16 cellular contexts compared by ENCODE assay signal in the genomic region with DNA sequence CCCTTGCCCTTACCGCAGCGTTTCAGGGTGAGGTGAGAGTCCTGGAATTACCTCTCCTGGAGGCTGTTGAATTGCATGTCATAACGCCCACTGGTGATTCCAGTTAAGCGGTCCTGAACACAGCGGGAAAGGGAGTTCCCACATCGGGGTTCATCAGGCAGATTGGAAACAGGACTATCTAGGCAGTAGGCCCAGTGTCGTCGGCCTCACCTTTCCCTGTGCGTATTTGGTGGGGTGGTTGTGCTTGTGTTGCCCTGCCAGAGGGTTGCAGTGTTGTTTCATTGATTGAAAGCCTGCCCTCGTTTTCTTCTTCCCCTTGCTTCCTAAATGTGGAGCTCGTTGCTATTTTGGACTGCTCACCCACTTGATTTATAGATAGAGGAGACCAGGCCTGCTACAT. TPM values are rescaled to one million over a fixed set of nuclear protein-coding genes. Genes with fewer than 3 reads are reported as not detected.
DNase-seq lines count a peak whose midpoint lies in the region; ATAC-seq and TF ChIP-seq lines count a peak whose summit lies in the region.
"Had no signal": no experiment of that assay in that cellular context is flagged by ENCODE, and none has a peak within 500 bp of the region (broad histone marks: within the 10 kb centered on the region; RNA-seq: fewer than 3 reads in every experiment).

No MANE protein-coding gene starts in this region.

- peaks cover 72% of the 10 kb centered on the region for H3K4me1 Mint-ChIP-seq in chondrocyte (ENCODE audit: low read depth)
- peaks cover 36% of the 10 kb centered on the region for H3K4me1 Mint-ChIP-seq in activated naive CD8-positive, alpha-beta T cell treated with anti-CD3 and anti-CD28 coated beads for 36 hours

- H3K4me3 Mint-ChIP-seq in chondrocyte (ENCODE audit: unreplicated experiment), result no peak overlapping the region
- no peak overlapping the region for H3K4me3 Mint-ChIP-seq in activated naive CD8-positive, alpha-beta T cell treated with anti-CD3 and anti-CD28 coated beads for 36 hours
- H3K4me3 Mint-ChIP-seq: activated CD4-positive, alpha-beta memory T cell treated with anti-CD3 and anti-CD28 coated beads, Interleukin-2, amount 10 ng/mL, durations not matched to agents 7 days and 5 days had no signal

- H3K27me3 ChIP-seq in iPS-15b (ENCODE audit: control insufficient read depth, insufficient read depth, low read length), result no peaks in the 10 kb centered on the region
- no peaks in the 10 kb centered on the region for H3K27me3 ChIP-seq in gastrocnemius medialis
- H3K27me3 ChIP-seq: pancreas had no signal

- H3K4me3 ChIP-seq in HEK293 (ENCODE audit: low read depth, low read length) (no peak overlapping the region), iPS-15b (ENCODE audit: low read depth, low read length) (no peak overlapping the region), gastrocnemius medialis (no peak overlapping the region)
- H3K4me3 ChIP-seq: pancreas had no signal

- H3K27ac ChIP-seq in HEK293 (ENCODE audit: extremely low read depth, low read depth, low read length), result no peak overlapping the region
- peak overlapping the region; percentile 91 to 96 (median 94) for H3K27ac ChIP-seq in gastrocnemius medialis

- peak overlapping the region; percentile 3 for H3K9ac ChIP-seq in iPS-15b (ENCODE audit: low read depth, low read length)

- TF ChIP-seq POLR2A in gastrocnemius medialis (IDR thresholded peaks at IDR 0.05), result no peak

- H3K9me3 Mint-ChIP-seq in chondrocyte (ENCODE audit: low read depth), result peaks cover 5% of the 10 kb centered on the region
- no peaks in the 10 kb centered on the region for H3K9me3 Mint-ChIP-seq in activated naive CD8-positive, alpha-beta T cell treated with anti-CD3 and anti-CD28 coated beads for 36 hours
- H3K9me3 Mint-ChIP-seq: activated CD4-positive, alpha-beta memory T cell treated with anti-CD3 and anti-CD28 coated beads, Interleukin-2, amount 10 ng/mL, durations not matched to agents 7 days and 5 days; CD4-positive, CD25-positive, alpha-beta regulatory T cell had no signal

- DNase-seq in chondrocyte (ENCODE audit: low spot score) (peak; percentile 10), gastrocnemius medialis (peak in 1 of 2 donors; percentile 47), SW 1271 (lab: John Stamatoyannopoulos, UW) (no peak), NOMO-1 (lab: John Stamatoyannopoulos, UW; ENCODE audit: unreplicated experiment in 2 of 2) (no peak), NCI-H1436 treated with DMSO at 0.1 percent for 48 hours (lab: John Stamatoyannopoulos, UW) (no peak)
- DNase-seq in activated naive CD8-positive, alpha-beta T cell treated with anti-CD3 and anti-CD28 coated beads for 36 hours, result no peak
- DNase-seq: activated CD4-positive, alpha-beta memory T cell treated with anti-CD3 and anti-CD28 coated beads, Interleukin-2, amount 10 ng/mL, durations not matched to agents 7 days and 5 days; activated effector memory CD4-positive, alpha-beta T cell treated with anti-CD3 and anti-CD28 coated beads, Interleukin-2, amount 50 U/mL, for 16 hours; CD4-positive, CD25-positive, alpha-beta regulatory T cell; KBM-7; NCI-H2081 treated with DMSO at 0.1 percent for 48 hours; OCI-M1; T-helper 2 cell had no signal

- no peaks in the 10 kb centered on the region for H3K27me3 Mint-ChIP-seq in chondrocyte (ENCODE audit: low read depth)
- H3K27me3 Mint-ChIP-seq in activated naive CD8-positive, alpha-beta T cell treated with anti-CD3 and anti-CD28 coated beads for 36 hours, result no peaks in the 10 kb centered on the region

- H3K36me3 Mint-ChIP-seq in chondrocyte (ENCODE audit: low read depth), result peaks cover 8% of the 10 kb centered on the region
- peaks cover 39% of the 10 kb centered on the region for H3K36me3 Mint-ChIP-seq in activated naive CD8-positive, alpha-beta T cell treated with anti-CD3 and anti-CD28 coated beads for 36 hours

- H3K36me3 ChIP-seq in HEK293 (ENCODE audit: control insufficient read depth in 2 of 2, insufficient read depth in 1 of 2, low read length in 2 of 2), result no peaks in the 10 kb centered on the region; a peak in 1 of 3 replicates
- H3K36me3 ChIP-seq in iPS-15b (ENCODE audit: control insufficient read depth, insufficient read depth, low read length), result no peaks in the 10 kb centered on the region
- H3K36me3 ChIP-seq in gastrocnemius medialis, result no peaks in the 10 kb centered on the region
- H3K36me3 ChIP-seq: pancreas had no signal

- POLR2A ChIA-PET in HEK293 (lab: Yijun Ruan, JAX), result no interaction called here

- no peak overlapping the region for H3K27ac Mint-ChIP-seq in chondrocyte (ENCODE audit: unreplicated experiment)
- H3K27ac Mint-ChIP-seq in activated naive CD8-positive, alpha-beta T cell treated with anti-CD3 and anti-CD28 coated beads for 36 hours, result no peak overlapping the region
- H3K27ac Mint-ChIP-seq: activated CD4-positive, alpha-beta memory T cell treated with anti-CD3 and anti-CD28 coated beads, Interleukin-2, amount 10 ng/mL, durations not matched to agents 7 days and 5 days; CD4-positive, CD25-positive, alpha-beta regulatory T cell had no signal

- peak; percentile 37 to 53 for ATAC-seq in gastrocnemius medialis
- ATAC-seq: pancreas had no signal

- H3K4me1 ChIP-seq in HEK293 (ENCODE audit: control insufficient read depth, insufficient read depth, low read length), result peaks cover 9% of the 10 kb centered on the region
- H3K4me1 ChIP-seq in iPS-15b (ENCODE audit: control insufficient read depth, insufficient read depth, low read length), result peaks cover 11% of the 10 kb centered on the region
- peaks cover 83 to 90% of the 10 kb centered on the region in 2 donors for H3K4me1 ChIP-seq in gastrocnemius medialis

- CTCF ChIA-PET in HEK293 (lab: Yijun Ruan, JAX), result interaction anchor here (0.6 to 1.3 kb wide), 5 partner anchors 9 to 171 kb away, joined by 3 to 5 read pairs (median 3); no protein-coding TSS in a partner anchor

- intact Hi-C loops in gastrocnemius medialis (cut with DNase I; ENCODE audit: low total_unique reads), result loop anchor here (2.0 kb wide), 1 partner anchor 51 kb away; no protein-coding TSS in a partner anchor

- TF ChIP-seq CTCF in HEK293 (tag by site-specific recombination; IDR thresholded peaks at IDR 0.05) (no peak), chondrocyte (IDR thresholded peaks at IDR 0.05) (no peak), gastrocnemius medialis (IDR thresholded peaks at IDR 0.05 in 4 of 5, conservative IDR thresholded peaks at IDR 0.05 in 1 of 5) (peak in 2 of 5 experiments; percentile 23 to 44)

- no peaks in the 10 kb centered on the region for H3K9me3 ChIP-seq in HEK293 (ENCODE audit: control insufficient read depth, insufficient read depth, low read depth, low read length)
- H3K9me3 ChIP-seq in iPS-15b (ENCODE audit: control insufficient read depth, insufficient read depth, low read length), result no peaks in the 10 kb centered on the region
- no peaks in the 10 kb centered on the region for H3K9me3 ChIP-seq in gastrocnemius medialis
- H3K9me3 ChIP-seq: pancreas had no signal

- in situ Hi-C loops in gastrocnemius medialis (cut with MboI; ENCODE audit: low sequenced_read_pairs in 4 of 4), result loop anchor here in 2 of 4 donors (10.0 kb wide), 1 partner anchor 53 kb away; a partner anchor contains a TSS

TF ChIP-seq in HEK293, 187 proteins besides CTCF, POLR2A, EP300 and RAD21:
- TF ChIP-seq MZF1 (tag by site-specific recombination; IDR thresholded peaks at IDR 0.05; ENCODE audit: borderline replicate concordance), result no peak
- peak; percentile 26; the same call in 1 of the 2 replicates for TF ChIP-seq ZNF654 (tag by site-specific recombination; IDR thresholded peaks at IDR 0.05; ENCODE audit: low read depth)
- TF ChIP-seq ZNF600 (tag by site-specific recombination; IDR thresholded peaks at IDR 0.05), result 0 out of 2 replicates have a peak, but pooled peaks have one; percentile 43
- TF ChIP-seq ZFHX2 (tag by site-specific recombination; conservative IDR thresholded peaks at IDR 0.05), result peak; percentile 32
- TF ChIP-seq ZNF341 (tag by site-specific recombination; IDR thresholded peaks at IDR 0.05; ENCODE audit: low read depth), result peak; percentile 74
- TF ChIP-seq ZNF747 (tag by site-specific recombination; IDR thresholded peaks at IDR 0.05), result no peak
TF ChIP-seq in HEK293: peak in this region for 4.

RNA-seq across cellular contexts. Expression of a gene that starts 10.6 kb away (rescaled TPM):
- 125 to 139 TPM (median 134 TPM) in 3 replicates for total RNA-seq in chondrocyte
- 100 to 1,000 TPM; 112 to 154 (median 132) TPM for total RNA-seq in gastrocnemius medialis
- total RNA-seq in activated naive CD8-positive, alpha-beta T cell treated with anti-CD3 and anti-CD28 coated beads for 36 hours, result 10 to 100 TPM; 50.1 to 53.4 TPM

RNA-seq across cellular contexts. Expression of a gene that starts 54.7 kb away (rescaled TPM):
- total RNA-seq in chondrocyte (26.8 to 34.7 TPM (median 28.0 TPM) in 3 replicates), gastrocnemius medialis (10 to 100 TPM; 24.6 to 40.8 (median 30.0) TPM)
- total RNA-seq in activated naive CD8-positive, alpha-beta T cell treated with anti-CD3 and anti-CD28 coated beads for 36 hours, result 10 to 100 TPM; 35.2 to 39.6 TPM
